In the genomic region with DNA sequence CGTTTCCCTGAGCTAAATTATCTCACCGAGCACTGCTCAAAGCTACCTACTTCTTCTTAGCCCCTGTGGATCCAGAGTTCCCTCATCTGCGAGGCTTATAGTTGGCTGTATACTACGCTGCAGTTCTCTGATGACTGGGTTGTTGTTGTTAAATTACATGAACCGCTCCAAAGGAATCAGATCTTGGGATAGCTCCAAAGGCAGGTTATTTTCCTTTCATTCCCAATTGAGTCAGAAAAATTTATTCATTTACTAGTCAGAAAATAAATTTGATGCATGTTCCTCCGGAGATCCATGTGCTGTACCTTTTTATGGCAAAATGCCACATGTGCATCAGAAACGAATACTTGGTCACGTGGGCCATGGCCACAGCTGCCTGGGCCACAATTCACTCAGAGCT, we compare ENCODE assay signal across 19 cellular contexts.
DNase-seq lines count a peak whose midpoint lies in the region; ATAC-seq, FAIRE-seq and TF ChIP-seq lines count a peak whose summit lies in the region.
"Had no signal": no experiment of that assay in that cellular context is flagged by ENCODE, and none has a peak within 500 bp of the region (broad histone marks: within the 10 kb centered on the region; RNA-seq: fewer than 3 reads in every experiment).

No MANE protein-coding gene starts in this region.

- no peak for DNase-seq in GM23338 (ENCODE audit: low spot score)
- peak; percentile 20 for DNase-seq in MG63
- peak; percentile 27 for DNase-seq in astrocyte (ENCODE audit: low read depth)
- DNase-seq in fibroblast of the aortic adventitia (ENCODE audit: low read depth): peak; percentile 26
- no peak for DNase-seq in HK-2 (ENCODE audit: unreplicated experiment)
- no peak for DNase-seq in D341Med (ENCODE audit: low spot score)
- DNase-seq in esophagus squamous epithelium (lab: John Stamatoyannopoulos, UW): no peak
- DNase-seq in NCI-H446 treated with DMSO at 0.1 percent for 48 hours (lab: John Stamatoyannopoulos, UW): no peak
- DNase-seq: 8988T, AML-193, DMS 273 treated with DMSO at 0.1 percent for 48 hours, DMS79 treated with DMSO at 0.1 percent for 48 hours, EL had no signal

- no peak overlapping the region for H3K4me3 ChIP-seq in GM23338
- H3K4me3 ChIP-seq in MG63: no peak overlapping the region
- H3K4me3 ChIP-seq in astrocyte (ENCODE audit: insufficient read depth, low read depth, low read length): no peak overlapping the region
- no peak overlapping the region for H3K4me3 ChIP-seq in fibroblast of the aortic adventitia (ENCODE audit: low read depth, low read length)
- H3K4me3 ChIP-seq in esophagus squamous epithelium: no peak overlapping the region
- H3K4me3 ChIP-seq: BLaER1, HAP-1 had no signal

- H3K4me3 Mint-ChIP-seq in GM23338 (no peak overlapping the region), astrocyte (ENCODE audit: unreplicated experiment) (no peak overlapping the region)
- H3K4me3 Mint-ChIP-seq: IgD-negative memory B cell had no signal

- no peak for FAIRE-seq in astrocyte (lab: Jason Lieb, UNC)
- FAIRE-seq: G401.6, GM12891, H1 had no signal

- H3K79me2 ChIP-seq in GM23338 (replicated peaks; ENCODE audit: insufficient read depth) (no peaks in the 10 kb centered on the region), astrocyte (ENCODE audit: insufficient read depth, low read length) (no peaks in the 10 kb centered on the region)

- H3K9me3 ChIP-seq in MG63 (peaks cover 13% of the 10 kb centered on the region), astrocyte (ENCODE audit: insufficient read depth, low read depth, low read length) (peaks cover 5% of the 10 kb centered on the region), esophagus squamous epithelium (no peaks in the 10 kb centered on the region)
- H3K9me3 ChIP-seq: BLaER1, HAP-1 had no signal

- H3F3A ChIP-seq in GM23338 (replicated peaks; ENCODE audit: low read depth): no peaks in the 10 kb centered on the region

- WGBS in esophagus squamous epithelium, 2 donors: 76 to 83% methylated on average over 7 to 8 of the region's 8 CpGs

- H3K4me2 ChIP-seq in GM23338: no peak overlapping the region
- H3K4me2 ChIP-seq in astrocyte (ENCODE audit: low read length): no peak overlapping the region
- H3K4me2 ChIP-seq: BLaER1 had no signal

- H3K4me1 Mint-ChIP-seq in GM23338 (peaks cover 10% of the 10 kb centered on the region; the same call in 2 of the 3 replicates), astrocyte (ENCODE audit: low read depth, unreplicated experiment) (peaks cover 21% of the 10 kb centered on the region)
- H3K4me1 Mint-ChIP-seq: IgD-negative memory B cell had no signal

- H4K20me1 ChIP-seq in GM23338 (replicated peaks; ENCODE audit: insufficient read depth) (no peaks in the 10 kb centered on the region), astrocyte (ENCODE audit: insufficient read depth, low read length) (no peaks in the 10 kb centered on the region)
- H4K20me1 ChIP-seq: BLaER1 had no signal

- H3K36me3 Mint-ChIP-seq in GM23338 (ENCODE audit: low read depth): no peaks in the 10 kb centered on the region
- H3K36me3 Mint-ChIP-seq in astrocyte (ENCODE audit: low read depth, unreplicated experiment): peaks cover 6% of the 10 kb centered on the region
- H3K36me3 Mint-ChIP-seq: IgD-negative memory B cell had no signal

- no peak for TF ChIP-seq POLR2A in esophagus squamous epithelium (IDR thresholded peaks at IDR 0.05)

- H3K27ac Mint-ChIP-seq in GM23338 (no peak overlapping the region), astrocyte (ENCODE audit: unreplicated experiment) (no peak overlapping the region)
- H3K27ac Mint-ChIP-seq: IgD-negative memory B cell had no signal

- peak overlapping the region; percentile 28 for H2AFZ ChIP-seq in GM23338
- no peak overlapping the region for H2AFZ ChIP-seq in astrocyte (ENCODE audit: low read depth, low read length)

- H3K27me3 Mint-ChIP-seq in GM23338 (ENCODE audit: insufficient read depth, low read depth, poor library complexity) (peaks cover 2% of the 10 kb centered on the region), astrocyte (ENCODE audit: low read depth, unreplicated experiment) (no peaks in the 10 kb centered on the region)
- H3K27me3 Mint-ChIP-seq: IgD-negative memory B cell had no signal

- no peaks in the 10 kb centered on the region for H3K9me2 ChIP-seq in GM23338 (ENCODE audit: insufficient read depth)

- no peaks in the 10 kb centered on the region for H3K27me3 ChIP-seq in GM23338 (ENCODE audit: insufficient read depth)
- H3K27me3 ChIP-seq in MG63: no peaks in the 10 kb centered on the region
- H3K27me3 ChIP-seq in astrocyte (ENCODE audit: insufficient read depth, low read length): no peaks in the 10 kb centered on the region
- H3K27me3 ChIP-seq in esophagus squamous epithelium: no peaks in the 10 kb centered on the region
- H3K27me3 ChIP-seq: BLaER1 had no signal

- H3K27ac ChIP-seq in GM23338 (ENCODE audit: low read depth): no peak overlapping the region
- H3K27ac ChIP-seq in astrocyte (ENCODE audit: low read depth, low read length): no peak overlapping the region
- no peak overlapping the region for H3K27ac ChIP-seq in esophagus squamous epithelium
- H3K27ac ChIP-seq: BLaER1 had no signal

- H3K4me1 ChIP-seq in GM23338 (ENCODE audit: insufficient read depth) (peaks cover 5% of the 10 kb centered on the region; the same call in 1 of the 2 replicates), astrocyte (ENCODE audit: insufficient read depth, low read length) (peaks cover 12% of the 10 kb centered on the region), esophagus squamous epithelium (no peaks in the 10 kb centered on the region)
- H3K4me1 ChIP-seq: HAP-1 had no signal

- no peaks in the 10 kb centered on the region for H3K36me3 ChIP-seq in GM23338 (ENCODE audit: insufficient read depth)
- H3K36me3 ChIP-seq in MG63: no peaks in the 10 kb centered on the region
- no peaks in the 10 kb centered on the region for H3K36me3 ChIP-seq in astrocyte (ENCODE audit: insufficient read depth, low read length)
- H3K36me3 ChIP-seq in esophagus squamous epithelium: no peaks in the 10 kb centered on the region
- H3K36me3 ChIP-seq: BLaER1, HAP-1 had no signal

- intact Hi-C loops in esophagus squamous epithelium (cut with DNase I): no loop called here

- no peak for ATAC-seq in GM23338

- no peak overlapping the region for H3K9ac ChIP-seq in astrocyte (ENCODE audit: low read length)
- H3K9ac ChIP-seq: BLaER1 had no signal

- no peak for TF ChIP-seq CTCF in GM23338 (conservative IDR thresholded peaks at IDR 0.05; ENCODE audit: low read depth in 2 of 2)
- TF ChIP-seq CTCF in astrocyte (IDR thresholded peaks at IDR 0.05; ENCODE audit: insufficient read depth, low read depth, low read length): no peak
- no peak for TF ChIP-seq CTCF in fibroblast of the aortic adventitia (IDR thresholded peaks at IDR 0.05; ENCODE audit: insufficient read depth, low read length)
- TF ChIP-seq CTCF in esophagus squamous epithelium (IDR thresholded peaks at IDR 0.05): no peak

- H3K9me3 Mint-ChIP-seq in GM23338 (no peaks in the 10 kb centered on the region), astrocyte (ENCODE audit: unreplicated experiment) (peaks cover 13% of the 10 kb centered on the region)

TF ChIP-seq in GM23338, 12 proteins besides CTCF, POLR2A, EP300 and RAD21 (continues in another document):
- TF ChIP-seq CREB1 (CRISPR knock-in tag; IDR thresholded peaks at IDR 0.05; ENCODE audit: low read depth) (no peak), EZH2 (IDR thresholded peaks at IDR 0.05; ENCODE audit: low read depth, unreplicated experiment) (no peak), EZH2phosphoT487 (IDR thresholded peaks at IDR 0.05; ENCODE audit: unreplicated experiment) (no peak)

Comparison
In these comparisons a context has a peak if more than half of its experiments do, and no peak if none do; other contexts are left out.
1. DNase-seq: peak in MG63 (single experiment), astrocyte (single experiment) and fibroblast of the aortic adventitia (single experiment); none in GM23338 (single experiment), HK-2 (single experiment), D341Med (single experiment), esophagus squamous epithelium (single experiment) and NCI-H446 treated with DMSO at 0.1 percent for 48 hours (single experiment).